ENCODE assay signal across 26 cellular contexts in the genomic region with DNA sequence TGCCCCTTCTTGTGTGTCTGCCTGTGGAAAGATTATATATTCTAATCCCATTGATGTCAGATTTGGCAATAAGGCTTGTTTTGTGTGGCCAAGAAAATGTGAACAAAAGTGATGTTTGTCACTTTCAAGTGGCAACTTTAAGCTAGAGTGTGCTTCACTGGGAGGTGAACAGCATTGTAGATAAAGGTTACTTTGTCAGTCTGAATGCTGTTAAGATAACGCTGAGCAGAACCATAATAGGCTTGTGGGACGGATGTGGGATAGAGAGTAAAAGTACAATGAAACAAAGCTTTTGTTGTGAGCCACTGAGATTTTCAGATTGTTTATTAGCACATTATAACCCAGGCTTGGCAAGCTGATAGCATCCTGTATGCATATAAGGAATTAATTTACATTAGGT.
"Had no signal": no experiment of that assay in that cellular context is flagged by ENCODE, and none has a peak within 500 bp of the region (broad histone marks: within the 10 kb centered on the region; RNA-seq: fewer than 3 reads in every experiment).

No MANE protein-coding gene starts in this region.

- H3K4me2 ChIP-seq: PC-9 had no signal

- H3K27me3 Mint-ChIP-seq: activated T-cell treated with anti-CD3 and anti-CD28 coated beads, Interleukin-2, amount 50 U/mL, for 24 hours had no signal

- H3K27ac Mint-ChIP-seq: activated CD4-positive, alpha-beta T cell treated with anti-CD3 and anti-CD28 coated beads, Interleukin-2, amount 10 ng/mL, durations not matched to agents 24 days and 14 days; activated CD8-positive, alpha-beta T cell treated with anti-CD3 and anti-CD28 coated beads, Interleukin-2, amount 10 ng/mL, durations not matched to agents 7 days and 5 days; activated naive CD4-positive, alpha-beta T cell treated with anti-CD3 and anti-CD28 coated beads, Interleukin-2, amount 50 U/mL, for 72 hours; activated T-cell treated with anti-CD3 and anti-CD28 coated beads, Interleukin-2, amount 50 U/mL, for 24 hours; activated T-helper 2 cell treated with anti-CD3 and anti-CD28 coated beads, Interferon-gamma antibody, Interleukin-2, Interleukin-4, amounts not matched to agents 10 μg/mL and 5 μg/mL and 100 μg/mL, durations not matched to agents 14 hours and 24 hours and 36 hours had no signal

- H3K36me3 ChIP-seq: adrenal gland, breast epithelium, WERI-Rb-1 had no signal

- H3K36me3 Mint-ChIP-seq: activated naive CD4-positive, alpha-beta T cell treated with anti-CD3 and anti-CD28 coated beads, Interleukin-2, amount 50 U/mL, for 72 hours had no signal

- H3K9me3 ChIP-seq: adrenal gland, body of pancreas, breast epithelium had no signal

- H3K27ac ChIP-seq: adrenal gland, body of pancreas, breast epithelium, PC-9, RWPE1, WERI-Rb-1 had no signal

- H3K4me1 Mint-ChIP-seq: activated CD4-positive, alpha-beta T cell treated with anti-CD3 and anti-CD28 coated beads, Interleukin-2, amount 10 ng/mL, durations not matched to agents 24 days and 14 days had no signal

- H3K4me1 ChIP-seq: adrenal gland, body of pancreas, breast epithelium had no signal

- DNase-seq: activated CD4-positive, alpha-beta T cell treated with anti-CD3 and anti-CD28 coated beads, Interleukin-2, amount 10 ng/mL, durations not matched to agents 24 days and 14 days; activated CD4-positive, alpha-beta T cell treated with anti-CD3 and anti-CD28 coated beads, Interleukin-2, amount 50 U/mL, for 4 hours; activated CD4-positive, CD25-positive, alpha-beta regulatory T cell; activated CD8-positive, alpha-beta T cell treated with anti-CD3 and anti-CD28 coated beads, Interleukin-2, amount 10 ng/mL, durations not matched to agents 7 days and 5 days; activated gamma-delta T cell; activated naive CD4-positive, alpha-beta T cell treated with Interleukin-2 at 50 U/mL for 16 hours; activated T-cell treated with anti-CD3 and anti-CD28 coated beads, Interleukin-2, amount 50 U/mL, for 24 hours; adrenal gland; body of pancreas; NCI-H1105; NCI-H1417 treated with DMSO at 0.1 percent for 48 hours; NCI-H187 treated with DMSO at 0.1 percent for 48 hours; NCI-H2081; NCI-H345; NCI-H524 treated with DMSO at 0.1 percent for 48 hours; NK-92 treated with Interleukin-12 subunit alpha and Interleukin-12 subunit beta, amount 100 ng/mL, for 24 hours; SIG-M5; SW 1271; T1000; WERI-Rb-1 had no signal

- ATAC-seq: activated CD8-positive, alpha-beta T cell treated with anti-CD3 and anti-CD28 coated beads, Interleukin-2, amount 10 ng/mL, durations not matched to agents 7 days and 5 days; activated naive CD4-positive, alpha-beta T cell treated with anti-CD3 and anti-CD28 coated beads, Interleukin-2, amount 50 U/mL, for 72 hours; body of pancreas; Right ventricle myocardium inferior had no signal

- H2AFZ ChIP-seq: PC-9 had no signal

- H3K9me3 Mint-ChIP-seq: activated CD4-positive, alpha-beta T cell treated with anti-CD3 and anti-CD28 coated beads, Interleukin-2, amount 10 ng/mL, durations not matched to agents 24 days and 14 days; activated naive CD4-positive, alpha-beta T cell treated with anti-CD3 and anti-CD28 coated beads, Interleukin-2, amount 50 U/mL, for 72 hours; activated T-cell treated with anti-CD3 and anti-CD28 coated beads, Interleukin-2, amount 50 U/mL, for 24 hours; activated T-helper 2 cell treated with anti-CD3 and anti-CD28 coated beads, Interferon-gamma antibody, Interleukin-2, Interleukin-4, amounts not matched to agents 10 μg/mL and 5 μg/mL and 100 μg/mL, durations not matched to agents 14 hours and 24 hours and 36 hours had no signal

- H3K4me3 ChIP-seq: adrenal gland, body of pancreas, breast epithelium, PC-9 had no signal

- H3K4me3 Mint-ChIP-seq: activated CD4-positive, alpha-beta T cell treated with anti-CD3 and anti-CD28 coated beads, Interleukin-2, amount 10 ng/mL, durations not matched to agents 24 days and 14 days; activated CD8-positive, alpha-beta T cell treated with anti-CD3 and anti-CD28 coated beads, Interleukin-2, amount 10 ng/mL, durations not matched to agents 7 days and 5 days; activated T-cell treated with anti-CD3 and anti-CD28 coated beads, Interleukin-2, amount 50 U/mL, for 24 hours had no signal

- H3K27me3 ChIP-seq: adrenal gland, body of pancreas, breast epithelium had no signal
